ENCODE assay signal across 1 cellular context in the genomic region with DNA sequence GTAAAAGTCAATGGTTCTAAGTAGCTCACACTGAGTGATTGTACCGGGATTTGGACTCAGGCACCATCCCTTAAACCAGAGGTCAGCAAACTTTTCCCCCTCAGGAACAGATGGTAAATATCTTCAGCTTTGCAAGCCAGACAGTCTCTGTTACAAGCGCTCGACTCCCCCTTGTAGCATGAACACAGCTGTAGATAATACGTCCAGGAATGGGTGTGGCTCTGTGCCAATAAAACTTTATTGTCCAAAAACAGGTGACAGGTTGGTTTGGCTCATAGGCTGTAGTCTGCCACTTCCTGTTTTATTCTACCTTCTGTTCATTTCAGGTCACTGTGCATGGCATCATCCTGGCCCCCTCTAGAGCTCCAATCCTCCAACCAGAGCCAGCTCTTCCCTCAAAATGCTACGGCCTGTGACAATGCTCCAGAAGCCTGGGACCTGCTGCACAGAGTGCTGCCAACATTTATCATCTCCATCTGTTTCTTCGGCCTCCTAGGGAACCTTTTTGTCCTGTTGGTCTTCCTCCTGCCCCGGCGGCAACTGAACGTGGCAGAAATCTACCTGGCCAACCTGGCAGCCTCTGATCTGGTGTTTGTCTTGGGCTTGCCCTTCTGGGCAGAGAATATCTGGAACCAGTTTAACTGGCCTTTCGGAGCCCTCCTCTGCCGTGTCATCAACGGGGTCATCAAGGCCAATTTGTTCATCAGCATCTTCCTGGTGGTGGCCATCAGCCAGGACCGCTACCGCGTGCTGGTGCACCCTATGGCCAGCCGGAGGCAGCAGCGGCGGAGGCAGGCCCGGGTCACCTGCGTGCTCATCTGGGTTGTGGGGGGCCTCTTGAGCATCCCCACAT.
TF ChIP-seq lines count a peak whose summit lies in the region.

No MANE protein-coding gene starts in this region.

TF ChIP-seq in GM23338, 12 proteins besides CTCF, POLR2A, EP300 and RAD21 (continued from another document):
- TF ChIP-seq, protein P1, sequence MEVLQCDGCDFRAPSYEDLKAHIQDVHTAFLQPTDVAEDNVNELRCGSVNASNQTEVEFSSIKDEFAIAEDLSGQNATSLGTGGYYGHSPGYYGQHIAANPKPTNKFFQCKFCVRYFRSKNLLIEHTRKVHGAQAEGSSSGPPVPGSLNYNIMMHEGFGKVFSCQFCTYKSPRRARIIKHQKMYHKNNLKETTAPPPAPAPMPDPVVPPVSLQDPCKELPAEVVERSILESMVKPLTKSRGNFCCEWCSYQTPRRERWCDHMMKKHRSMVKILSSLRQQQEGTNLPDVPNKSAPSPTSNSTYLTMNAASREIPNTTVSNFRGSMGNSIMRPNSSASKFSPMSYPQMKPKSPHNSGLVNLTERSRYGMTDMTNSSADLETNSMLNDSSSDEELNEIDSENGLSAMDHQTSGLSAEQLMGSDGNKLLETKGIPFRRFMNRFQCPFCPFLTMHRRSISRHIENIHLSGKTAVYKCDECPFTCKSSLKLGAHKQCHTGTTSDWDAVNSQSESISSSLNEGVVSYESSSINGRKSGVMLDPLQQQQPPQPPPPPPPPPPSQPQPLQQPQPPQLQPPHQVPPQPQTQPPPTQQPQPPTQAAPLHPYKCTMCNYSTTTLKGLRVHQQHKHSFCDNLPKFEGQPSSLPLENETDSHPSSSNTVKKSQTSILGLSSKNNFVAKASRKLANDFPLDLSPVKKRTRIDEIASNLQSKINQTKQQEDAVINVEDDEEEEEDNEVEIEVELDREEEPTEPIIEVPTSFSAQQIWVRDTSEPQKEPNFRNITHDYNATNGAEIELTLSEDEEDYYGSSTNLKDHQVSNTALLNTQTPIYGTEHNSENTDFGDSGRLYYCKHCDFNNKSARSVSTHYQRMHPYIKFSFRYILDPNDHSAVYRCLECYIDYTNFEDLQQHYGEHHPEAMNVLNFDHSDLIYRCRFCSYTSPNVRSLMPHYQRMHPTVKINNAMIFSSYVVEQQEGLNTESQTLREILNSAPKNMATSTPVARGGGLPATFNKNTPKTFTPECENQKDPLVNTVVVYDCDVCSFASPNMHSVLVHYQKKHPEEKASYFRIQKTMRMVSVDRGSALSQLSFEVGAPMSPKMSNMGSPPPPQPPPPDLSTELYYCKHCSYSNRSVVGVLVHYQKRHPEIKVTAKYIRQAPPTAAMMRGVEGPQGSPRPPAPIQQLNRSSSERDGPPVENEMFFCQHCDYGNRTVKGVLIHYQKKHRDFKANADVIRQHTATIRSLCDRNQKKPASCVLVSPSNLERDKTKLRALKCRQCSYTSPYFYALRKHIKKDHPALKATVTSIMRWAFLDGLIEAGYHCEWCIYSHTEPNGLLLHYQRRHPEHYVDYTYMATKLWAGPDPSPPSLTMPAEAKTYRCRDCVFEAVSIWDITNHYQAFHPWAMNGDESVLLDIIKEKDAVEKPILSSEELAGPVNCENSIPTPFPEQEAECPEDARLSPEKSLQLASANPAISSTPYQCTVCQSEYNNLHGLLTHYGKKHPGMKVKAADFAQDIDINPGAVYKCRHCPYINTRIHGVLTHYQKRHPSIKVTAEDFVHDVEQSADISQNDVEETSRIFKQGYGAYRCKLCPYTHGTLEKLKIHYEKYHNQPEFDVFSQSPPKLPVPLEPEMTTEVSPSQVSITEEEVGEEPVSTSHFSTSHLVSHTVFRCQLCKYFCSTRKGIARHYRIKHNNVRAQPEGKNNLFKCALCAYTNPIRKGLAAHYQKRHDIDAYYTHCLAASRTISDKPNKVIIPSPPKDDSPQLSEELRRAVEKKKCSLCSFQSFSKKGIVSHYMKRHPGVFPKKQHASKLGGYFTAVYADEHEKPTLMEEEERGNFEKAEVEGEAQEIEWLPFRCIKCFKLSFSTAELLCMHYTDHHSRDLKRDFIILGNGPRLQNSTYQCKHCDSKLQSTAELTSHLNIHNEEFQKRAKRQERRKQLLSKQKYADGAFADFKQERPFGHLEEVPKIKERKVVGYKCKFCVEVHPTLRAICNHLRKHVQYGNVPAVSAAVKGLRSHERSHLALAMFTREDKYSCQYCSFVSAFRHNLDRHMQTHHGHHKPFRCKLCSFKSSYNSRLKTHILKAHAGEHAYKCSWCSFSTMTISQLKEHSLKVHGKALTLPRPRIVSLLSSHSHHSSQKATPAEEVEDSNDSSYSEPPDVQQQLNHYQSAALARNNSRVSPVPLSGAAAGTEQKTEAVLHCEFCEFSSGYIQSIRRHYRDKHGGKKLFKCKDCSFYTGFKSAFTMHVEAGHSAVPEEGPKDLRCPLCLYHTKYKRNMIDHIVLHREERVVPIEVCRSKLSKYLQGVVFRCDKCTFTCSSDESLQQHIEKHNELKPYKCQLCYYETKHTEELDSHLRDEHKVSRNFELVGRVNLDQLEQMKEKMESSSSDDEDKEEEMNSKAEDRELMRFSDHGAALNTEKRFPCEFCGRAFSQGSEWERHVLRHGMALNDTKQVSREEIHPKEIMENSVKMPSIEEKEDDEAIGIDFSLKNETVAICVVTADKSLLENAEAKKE (CRISPR knock-in tag; IDR thresholded peaks at IDR 0.05), result no peak
- TF ChIP-seq ETS1 (IDR thresholded peaks at IDR 0.05) (no peak), CREB1 (CRISPR knock-in tag; IDR thresholded peaks at IDR 0.05; ENCODE audit: low read depth) (no peak), REST (IDR thresholded peaks at IDR 0.05; ENCODE audit: unreplicated experiment) (no peak), EZH2 (IDR thresholded peaks at IDR 0.05; ENCODE audit: low read depth, unreplicated experiment) (no peak), POLR2AphosphoS5 (IDR thresholded peaks at IDR 0.05; ENCODE audit: low read depth) (no peak), ZNF114 (CRISPR knock-in tag; IDR thresholded peaks at IDR 0.05) (no peak), ZNF331 (CRISPR knock-in tag; IDR thresholded peaks at IDR 0.05; ENCODE audit: low read depth) (no peak), STAT1 (IDR thresholded peaks at IDR 0.05; ENCODE audit: unreplicated experiment) (no peak)
